In the genomic region with DNA sequence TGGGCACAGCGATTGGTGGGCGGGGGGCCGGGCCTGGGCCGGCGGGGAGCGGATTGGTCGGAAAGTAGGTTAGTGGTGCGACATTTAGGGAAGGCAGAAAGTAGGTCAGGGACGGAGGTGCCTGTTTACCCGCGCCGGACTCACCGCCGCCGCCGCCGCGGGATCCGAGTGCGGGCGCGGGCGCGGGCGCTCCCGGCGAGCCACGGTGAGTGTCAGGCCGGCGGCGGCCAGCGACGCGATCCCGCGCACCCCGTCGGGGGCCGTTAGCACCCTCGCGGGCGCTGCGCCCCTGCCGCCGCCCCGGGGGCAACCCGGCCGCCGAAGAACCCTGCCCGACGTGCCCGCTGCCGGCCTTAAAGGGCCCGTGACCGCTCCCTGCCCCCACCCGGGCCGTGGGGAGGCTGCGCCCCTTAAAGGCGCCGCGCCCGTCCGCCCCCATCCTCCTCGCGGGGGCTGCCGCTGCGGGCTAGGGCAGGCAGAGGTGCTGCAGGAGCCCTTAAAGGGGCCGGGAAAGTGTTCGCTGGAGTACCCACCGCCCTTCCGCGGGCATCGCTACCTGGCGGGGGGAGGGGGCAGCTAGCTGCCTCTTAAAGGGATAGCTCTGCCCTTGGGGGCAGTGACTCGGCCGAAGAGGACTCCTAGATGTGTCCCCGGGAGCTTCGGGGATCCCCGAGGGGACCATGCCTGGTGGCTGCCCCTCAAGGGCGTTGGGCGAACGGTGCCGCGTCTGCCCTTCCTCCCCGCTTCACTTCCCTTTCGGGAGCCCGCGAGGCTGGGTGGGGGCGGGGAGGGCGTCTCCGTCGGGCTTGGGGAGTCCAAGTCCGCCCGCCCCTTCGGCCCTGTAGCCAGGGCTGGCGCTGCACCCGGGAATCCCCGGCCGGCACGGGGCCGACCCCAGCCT, we compare ENCODE assay signal across 8 cellular contexts. TPM values are rescaled to one million over a fixed set of nuclear protein-coding genes. Genes with fewer than 3 reads are reported as not detected.
A peak's percentile ranks its signal among the peaks of the same experiment; 100 is the strongest.
DNase-seq lines count a peak whose midpoint lies in the region; ATAC-seq and TF ChIP-seq lines count a peak whose summit lies in the region.

Gene BMAL1, plus strand, starts transcription at position 72 of the 901 bp plus-strand sequence. CDS start 76,519 bp downstream, outside the sequence.

- peaks cover 33% of the 10 kb centered on the region for H3K4me1 Mint-ChIP-seq in memory B cell

- peaks cover 2% of the 10 kb centered on the region for H3K27me3 Mint-ChIP-seq in memory B cell

- peak within 1 kb of the TSS; percentile 91 to 99 for H3K27ac ChIP-seq in coronary artery

- TF ChIP-seq CTCF in coronary artery (IDR thresholded peaks at IDR 0.05): no peak

- H3K9me3 Mint-ChIP-seq in memory B cell: no peaks in the 10 kb centered on the region

- peak; percentile 22 for ATAC-seq in GM21360 (IDR thresholded peaks at IDR 0.05; ENCODE audit: unreplicated experiment)
- ATAC-seq in memory B cell (ENCODE audit: low read depth): peak; percentile 23

- peak within 1 kb of the TSS; percentile 90 for H3K4me3 Mint-ChIP-seq in memory B cell

- peak; percentile 26 for DNase-seq in Caki2 (ENCODE audit: low read depth)
- peak; percentile 29 for DNase-seq in HT-29 (ENCODE audit: low spot score)
- DNase-seq in activated CD4-positive, alpha-beta T cell treated with anti-CD3 and anti-CD28 coated beads for 4 hours: peak; percentile 33 to 45
- peak; percentile 79 for DNase-seq in coronary artery (ENCODE audit: low spot score)
- DNase-seq in memory B cell (ENCODE audit: low spot score in 2 of 2): peak; percentile 44 to 66
- DNase-seq in stimulated activated CD8-positive, alpha-beta memory T cell treated with anti-CD3 and anti-CD28 coated beads, Interleukin-12 subunit alpha, Interleukin-12 subunit beta, amount 100 ng/mL, for 4 hours (ENCODE audit: low read depth): peak; percentile 51
- DNase-seq in SW 1271 (lab: John Stamatoyannopoulos, UW): no peak

- in situ Hi-C loops in Caki2 (cut with HindIII; ENCODE audit: low pct_unique_long_range_greater_than_20kb, low sequenced_read_pairs): no loop called here

- H3K36me3 Mint-ChIP-seq in memory B cell: peaks cover 2% of the 10 kb centered on the region

- H3K4me3 ChIP-seq in coronary artery: peak within 1 kb of the TSS; percentile 100

- peak within 1 kb of the TSS; percentile 61 for H3K27ac Mint-ChIP-seq in memory B cell

RNA-seq across cellular contexts. Expression of gene BMAL1, which starts in this region (rescaled TPM):
- total RNA-seq in Caki2 (2014; rRNA removed; shearing (Covaris generic); ENCODE audit: low replicate concordance): 7.1 and 11.3 TPM in 2 replicates
- total RNA-seq in HT-29 (2014; rRNA removed; shearing (Covaris generic)): 8.3 and 11.8 TPM in 2 replicates

Comparison
In these comparisons a context has a peak if more than half of its experiments do, and no peak if none do; other contexts are left out.
1. DNase-seq: peak in Caki2 (single experiment), HT-29 (single experiment), activated CD4-positive, alpha-beta T cell treated with anti-CD3 and anti-CD28 coated beads for 4 hours (2 of 2), coronary artery (single experiment), memory B cell (2 of 2) and stimulated activated CD8-positive, alpha-beta memory T cell treated with anti-CD3 and anti-CD28 coated beads, Interleukin-12 subunit alpha, Interleukin-12 subunit beta, amount 100 ng/mL, for 4 hours (single experiment); none in SW 1271 (0 of 2).